ENCODE assay signal across 16 cellular contexts in the genomic region with DNA sequence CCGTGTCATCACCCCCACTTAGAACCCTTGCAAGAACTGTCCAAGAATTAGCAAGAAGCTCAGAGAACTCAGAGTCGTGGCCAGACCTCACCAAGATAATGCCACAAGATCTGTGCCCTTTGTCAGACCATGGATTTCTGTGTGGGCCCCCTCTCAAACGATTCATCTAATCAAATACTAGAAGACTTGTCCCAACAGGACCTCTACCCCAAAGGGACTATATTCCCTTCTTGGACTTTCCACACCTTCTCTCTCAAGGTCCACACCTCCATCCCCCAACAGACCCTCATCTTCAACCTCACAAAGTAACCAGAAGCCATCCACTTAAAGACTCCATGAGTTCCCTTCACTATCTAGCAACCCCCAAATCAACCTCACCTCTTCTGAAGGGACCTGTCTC. TPM values are rescaled to one million over a fixed set of nuclear protein-coding genes. Genes with fewer than 3 reads are reported as not detected.
DNase-seq lines count a peak whose midpoint lies in the region; ATAC-seq, FAIRE-seq and TF ChIP-seq lines count a peak whose summit lies in the region.
"Had no signal": no experiment of that assay in that cellular context is flagged by ENCODE, and none has a peak within 500 bp of the region (broad histone marks: within the 10 kb centered on the region; RNA-seq: fewer than 3 reads in every experiment).

No MANE protein-coding gene starts in this region.

- POLR2A ChIA-PET in PC-3 (lab: Charles Lee; ENCODE audit: unreplicated experiment): no interaction called here

- no peaks in the 10 kb centered on the region for H3F3A ChIP-seq in PC-3 (ENCODE audit: low read length, unreplicated experiment)

- CTCF ChIA-PET in PC-3 (lab: Charles Lee): interaction anchor here (0.6 kb wide), 1 partner anchor 84 kb away, joined by 5 read pairs; no protein-coding TSS in a partner anchor

- peak; percentile 14 for FAIRE-seq in GM12892 (lab: Jason Lieb, UNC)

- H3K9ac ChIP-seq in PC-3 (ENCODE audit: low read length): no peak overlapping the region

- intact Hi-C loops in PC-3 (cut with micrococcal nuclease): no loop called here

- H3K27ac ChIP-seq in PC-3 (ENCODE audit: low read length) (no peak overlapping the region), caudate nucleus (ENCODE audit: low read depth, low read length) (peak overlapping the region; percentile 59), osteoblast (ENCODE audit: low read depth, low read length) (no peak overlapping the region)

- peaks cover 20% of the 10 kb centered on the region for H4K20me1 ChIP-seq in PC-3 (ENCODE audit: low read length)
- peaks cover 34% of the 10 kb centered on the region for H4K20me1 ChIP-seq in osteoblast (ENCODE audit: insufficient read depth, low read length)

- H3K79me2 ChIP-seq in PC-3 (ENCODE audit: low read length) (peaks cover 58% of the 10 kb centered on the region), osteoblast (ENCODE audit: insufficient read depth, low read length) (peaks cover 73% of the 10 kb centered on the region)

- H3K36me3 ChIP-seq in PC-3 (ENCODE audit: low read depth, low read length) (0 out of 2 replicates have a peak, but pooled peaks cover 3% of the 10 kb centered on the region), osteoblast (ENCODE audit: insufficient read depth, low read length) (peaks cover 21% of the 10 kb centered on the region)
- H3K36me3 ChIP-seq: ovary had no signal

- no peaks in the 10 kb centered on the region for H3K9me2 ChIP-seq in PC-3 (replicated peaks; ENCODE audit: low read length)

- no peak for DNase-seq in GM12892 (ENCODE audit: insufficient read length)
- DNase-seq in PC-3: no peak
- DNase-seq in caudate nucleus (lab: John Stamatoyannopoulos, UW): no peak
- DNase-seq in osteoblast (ENCODE audit: insufficient read length, low spot score, missing footprints): peak; percentile 54
- DNase-seq in iPS-NIHi11 (ENCODE audit: low spot score): no peak
- no peak for DNase-seq in cerebellar cortex (ENCODE audit: low spot score)
- no peak for DNase-seq in KG1 (lab: John Stamatoyannopoulos, UW)
- DNase-seq: activated gamma-delta T cell; DMS79; foreskin melanocyte; NCI-H345; ovary; stimulated activated CD4-positive, alpha-beta T cell treated with anti-CD3 and anti-CD28 coated beads, Interleukin-2, amount 100 ng/mL, for 24 hours; stomach had no signal

- H3K4me1 ChIP-seq in PC-3 (ENCODE audit: insufficient read depth, low read length) (0 out of 2 replicates have a peak, but pooled peaks cover 6% of the 10 kb centered on the region), osteoblast (ENCODE audit: insufficient read depth, low read length) (peaks cover 16% of the 10 kb centered on the region)

- no peak for ATAC-seq in PC-3

- no peak for TF ChIP-seq POLR2A in GM12892 (IDR thresholded peaks at IDR 0.05; ENCODE audit: low read depth, low read length)

- no peak for TF ChIP-seq CTCF in PC-3 (conservative IDR thresholded peaks at IDR 0.05; ENCODE audit: low read depth, low read length)
- no peak for TF ChIP-seq CTCF in osteoblast (IDR thresholded peaks at IDR 0.05; ENCODE audit: extremely low read depth, low read depth, low read length)

- BruUV-seq in PC-3 (replicated peaks; lab: Mats Ljungman, UMichigan): no TSS peak

- H2AFZ ChIP-seq in PC-3 (ENCODE audit: low read length): no peak overlapping the region
- H2AFZ ChIP-seq in osteoblast (ENCODE audit: low read length): no peak overlapping the region

- H3K27me3 ChIP-seq in PC-3 (ENCODE audit: low read length) (no peaks in the 10 kb centered on the region), osteoblast (ENCODE audit: insufficient read depth, low read length) (no peaks in the 10 kb centered on the region)
- H3K27me3 ChIP-seq: ovary, stomach had no signal

- H3K4me3 ChIP-seq in PC-3 (ENCODE audit: low read length): 0 out of 2 replicates have a peak overlapping the region, but pooled peaks have one; percentile 18
- H3K4me3 ChIP-seq in osteoblast (ENCODE audit: insufficient read depth, low read length): no peak overlapping the region
- H3K4me3 ChIP-seq: ovary, stomach had no signal

- H3K9me3 ChIP-seq in PC-3 (ENCODE audit: low read length) (no peaks in the 10 kb centered on the region), osteoblast (ENCODE audit: low read depth, low read length) (no peaks in the 10 kb centered on the region)
- H3K9me3 ChIP-seq: ovary, stomach had no signal

- peak overlapping the region; percentile 98; the same call in 1 of the 2 replicates for H3K4me2 ChIP-seq in PC-3 (ENCODE audit: low read length)
- peak overlapping the region; percentile 11 for H3K4me2 ChIP-seq in osteoblast (ENCODE audit: insufficient read depth, low read length)

RNA-seq across cellular contexts. Expression of a gene that starts 2.8 kb away (rescaled TPM):
- 15.2 TPM for polyA plus RNA-seq in GM12892 (2012; ENCODE audit: missing spikeins)
- total RNA-seq in PC-3 (2014; rRNA removed): 21.2 and 30.4 TPM in 2 replicates
- 26.2 and 27.9 TPM in 2 replicates for total RNA-seq in osteoblast

RNA-seq across cellular contexts. Expression of a gene that starts 19.3 kb away (rescaled TPM):
- polyA plus RNA-seq in GM12892 (2012; ENCODE audit: missing spikeins): 0.36 TPM
- not detected in 2 replicates for total RNA-seq in PC-3 (2014; rRNA removed)
- total RNA-seq in osteoblast: 0.88 and 1.1 TPM in 2 replicates
- total RNA-seq: dermis microvascular lymphatic vessel endothelial cell, RPMI7951 had no signal

RNA-seq across cellular contexts. Expression of a gene that starts 48.2 kb away (rescaled TPM):
- polyA plus RNA-seq in GM12892 (2012; ENCODE audit: missing spikeins): 18.9 TPM
- total RNA-seq in PC-3 (2014; rRNA removed) (18.0 and 18.6 TPM in 2 replicates), osteoblast (15.6 and 18.9 TPM in 2 replicates)
